In genomic region chr14:68806526-68807147, GRCh38 we compare ENCODE assay signal across 9 cellular contexts. TPM values are rescaled to one million over a fixed set of nuclear protein-coding genes. Genes with fewer than 3 reads are reported as not detected.
DNase-seq lines count a peak whose midpoint lies in the region; ATAC-seq and TF ChIP-seq lines count a peak whose summit lies in the region.
"Had no signal": no experiment of that assay in that cellular context is flagged by ENCODE, and none has a peak within 500 bp of the region (broad histone marks: within the 10 kb centered on the region; RNA-seq: fewer than 3 reads in every experiment).

No MANE protein-coding gene starts in this region.

- TF ChIP-seq CTCF in ovary (IDR thresholded peaks at IDR 0.05) = no peak

- no peak for ATAC-seq in HG03520 (IDR thresholded peaks at IDR 0.05; ENCODE audit: unreplicated experiment)

- H3K4me3 ChIP-seq in ovary = no peak overlapping the region
- H3K4me3 ChIP-seq: PC-9 had no signal

- H3K4me1 ChIP-seq in ovary (ENCODE audit: insufficient read depth) = peaks cover 28% of the 10 kb centered on the region

- no peak for TF ChIP-seq EP300 in ovary (IDR thresholded peaks at IDR 0.05)

- WGBS in ovary, 3 donors = 64 to 78% (median 65%) methylated on average over 4 of the region's 4 CpGs

- no peaks in the 10 kb centered on the region for H3K9me3 ChIP-seq in ovary

- intact Hi-C loops in ovary (cut with DNase I) = no loop called here

- TF ChIP-seq POLR2A in ovary (IDR thresholded peaks at IDR 0.05) = no peak

- no peaks in the 10 kb centered on the region for H3K27me3 ChIP-seq in ovary

- H3K36me3 ChIP-seq in ovary = no peaks in the 10 kb centered on the region

- H3K27ac ChIP-seq in epithelial cell of prostate (peak overlapping the region; percentile 25), ovary (peak overlapping the region; percentile 71 to 73)
- H3K27ac ChIP-seq: PC-9 had no signal

- DNase-seq in CD1c-positive myeloid dendritic cell (ENCODE audit: extremely low spot score) (peak; percentile 70), NAMALWA (ENCODE audit: low spot score) (peak; percentile 68), epithelial cell of prostate (ENCODE audit: low read depth, low spot score) (no peak), ovary (peak in 1 of 5 donors; percentile 23), AG08396 (ENCODE audit: low spot score) (no peak), DMS53 (lab: John Stamatoyannopoulos, UW) (no peak), putamen (ENCODE audit: low spot score) (no peak)
- DNase-seq: PC-9 had no signal

RNA-seq across cellular contexts. Expression of gene ZFP36L1, which starts 13.8 kb away (rescaled TPM):
- 1,000 to 10,000 TPM in 2 of 7 donors, 100 to 1,000 TPM in 5; 412 to 1,074 (median 693) TPM for total RNA-seq in ovary
- 100 to 1,000 TPM; 336 to 525 TPM for polyA plus RNA-seq in ovary

Comparison
In these comparisons a context has a peak if more than half of its experiments do, and no peak if none do; other contexts are left out.
1. DNase-seq: peak in CD1c-positive myeloid dendritic cell (single experiment) and NAMALWA (single experiment); none in epithelial cell of prostate (single experiment), AG08396 (single experiment), DMS53 (single experiment) and putamen (single experiment).